ENCODE assay signal across 16 cellular contexts in the genomic region with DNA sequence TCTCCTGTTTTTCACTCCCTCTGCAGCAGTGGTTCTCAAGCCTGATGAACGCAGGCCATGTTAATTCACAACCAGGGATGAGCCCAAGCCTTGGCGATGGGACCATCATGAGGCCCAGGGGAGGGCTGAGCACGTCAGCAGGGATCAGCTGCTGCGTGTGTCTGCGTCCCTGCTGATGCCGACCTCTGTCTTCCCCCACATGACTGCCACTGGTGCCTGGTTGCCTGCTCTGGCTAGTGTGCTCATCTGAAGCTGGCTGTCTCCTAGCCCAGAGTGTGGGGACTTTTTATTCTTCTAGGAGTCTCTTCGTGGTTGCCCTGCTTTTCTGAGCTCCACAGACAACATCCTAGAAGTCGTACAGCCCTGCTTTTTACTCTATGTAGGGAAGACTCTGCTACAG. TPM values are rescaled to one million over a fixed set of nuclear protein-coding genes. Genes with fewer than 3 reads are reported as not detected.
DNase-seq lines count a peak whose midpoint lies in the region; TF ChIP-seq lines count a peak whose summit lies in the region.
"Had no signal": no experiment of that assay in that cellular context is flagged by ENCODE, and none has a peak within 500 bp of the region (broad histone marks: within the 10 kb centered on the region; RNA-seq: fewer than 3 reads in every experiment).

No MANE protein-coding gene starts in this region.

- no peaks in the 10 kb centered on the region for H3K9me3 ChIP-seq in CD4-positive, alpha-beta memory T cell (ENCODE audit: control insufficient read depth in 1 of 2, low read length in 2 of 2)

- in situ Hi-C loops in SK-MEL-5 (cut with HindIII; ENCODE audit: low pct_unique_long_range_greater_than_20kb, low sequenced_read_pairs) = no loop called here

- no peak overlapping the region for H3K4me3 ChIP-seq in CD4-positive, alpha-beta memory T cell (ENCODE audit: low read length in 2 of 2)
- H3K4me3 ChIP-seq: GM23338 had no signal

- H3K9me3 Mint-ChIP-seq in glutamatergic neuron (ENCODE audit: unreplicated experiment) = peaks cover 7% of the 10 kb centered on the region
- no peaks in the 10 kb centered on the region for H3K9me3 Mint-ChIP-seq in CD4-positive, alpha-beta memory T cell
- H3K9me3 Mint-ChIP-seq: CD4-positive, alpha-beta T cell; GM23338 had no signal

- POLR2A ChIA-PET in CD4-positive, alpha-beta memory T cell (lab: Charles Lee; ENCODE audit: partially characterized antibody) = no interaction called here

- no peak for TF ChIP-seq CTCF in glutamatergic neuron (IDR thresholded peaks at IDR 0.05; ENCODE audit: partially characterized antibody, unreplicated experiment)

- peaks cover 6% of the 10 kb centered on the region for H3K36me3 Mint-ChIP-seq in glutamatergic neuron (ENCODE audit: unreplicated experiment)
- H3K36me3 Mint-ChIP-seq in CD4-positive, alpha-beta memory T cell = no peaks in the 10 kb centered on the region

- H3K27ac ChIP-seq in CD4-positive, alpha-beta memory T cell (ENCODE audit: low read depth, low read length) = no peak overlapping the region
- H3K27ac ChIP-seq: C4-2B had no signal

- H3K36me3 ChIP-seq in CD4-positive, alpha-beta memory T cell (ENCODE audit: insufficient read depth, low read length) = no peaks in the 10 kb centered on the region

- CTCF ChIA-PET in CD4-positive, alpha-beta memory T cell (lab: Charles Lee; ENCODE audit: partially characterized antibody) = interaction anchor here (1.1 to 2.0 kb wide), 5 partner anchors 7 to 22 kb away, joined by 3 to 8 read pairs (median 5); no protein-coding TSS in a partner anchor

- H3K27me3 Mint-ChIP-seq in glutamatergic neuron (ENCODE audit: unreplicated experiment) = peaks cover 2% of the 10 kb centered on the region
- H3K27me3 Mint-ChIP-seq in CD4-positive, alpha-beta memory T cell = peaks cover 10 to 14% of the 10 kb centered on the region in 2 donors

- no peaks in the 10 kb centered on the region for H3K4me1 ChIP-seq in CD4-positive, alpha-beta memory T cell (ENCODE audit: insufficient read depth, low read length)

- peak; percentile 23 for DNase-seq in SK-MEL-5 (ENCODE audit: low read depth, low spot score)
- no peak for DNase-seq in glutamatergic neuron
- peak; percentile 30 for DNase-seq in mesenteric fat pad (ENCODE audit: low spot score)
- DNase-seq in putamen (ENCODE audit: low spot score) = no peak
- DNase-seq in stimulated activated CD4-positive, alpha-beta T cell treated with anti-CD3 and anti-CD28 coated beads, Interleukin-1b, Interleukin-23, amount 100 ng/mL, for 48 hours = no peak
- no peak for DNase-seq in CD4-positive, alpha-beta memory T cell
- DNase-seq: AML-193; CD4-positive, alpha-beta T cell; DMS79; GDM1; HCEC 1CT; IMR-90 had no signal

- intact Hi-C loops in CD4-positive, alpha-beta memory T cell (cut with micrococcal nuclease) = no loop called here

- peak overlapping the region; percentile 75 for H3K4me3 Mint-ChIP-seq in glutamatergic neuron (ENCODE audit: unreplicated experiment)
- no peak overlapping the region for H3K4me3 Mint-ChIP-seq in CD4-positive, alpha-beta memory T cell
- H3K4me3 Mint-ChIP-seq: CD4-positive, alpha-beta T cell; GM23338 had no signal

- H3K4me1 Mint-ChIP-seq in glutamatergic neuron (ENCODE audit: low read depth, unreplicated experiment) = peaks cover 6% of the 10 kb centered on the region
- peaks cover 0 to 4% (median 2%) of the 10 kb centered on the region in 4 donors for H3K4me1 Mint-ChIP-seq in CD4-positive, alpha-beta memory T cell

- peak overlapping the region; percentile 85 for H3K27ac Mint-ChIP-seq in glutamatergic neuron (ENCODE audit: unreplicated experiment)
- no peak overlapping the region for H3K27ac Mint-ChIP-seq in CD4-positive, alpha-beta memory T cell
- H3K27ac Mint-ChIP-seq: CD4-positive, alpha-beta T cell; GM23338 had no signal

- no peaks in the 10 kb centered on the region for H3K27me3 ChIP-seq in CD4-positive, alpha-beta memory T cell (ENCODE audit: insufficient read depth, low read length)

RNA-seq across cellular contexts. Expression of a gene that starts 40.8 kb away (rescaled TPM):
- not detected in 2 replicates for total RNA-seq in SK-MEL-5 (2014; rRNA removed; shearing (Covaris generic))
- polyA plus RNA-seq in SK-MEL-5 (2015; cell fraction: cytosol; rRNA removed) = not detected in 2 replicates
- not detected in 2 replicates for polyA plus RNA-seq in SK-MEL-5 (2015; cell fraction: nucleus; rRNA removed)
- not detected for total RNA-seq in glutamatergic neuron (ENCODE audit: unreplicated experiment)
- total RNA-seq in mesenteric fat pad = not detected
- not detected for total RNA-seq in CD4-positive, alpha-beta memory T cell
- not detected for polyA plus RNA-seq in CD4-positive, alpha-beta memory T cell
- total RNA-seq: CD4-positive, alpha-beta T cell; Daoy; GM23338; IMR-90 had no signal
- polyA plus RNA-seq: BJ, GM23338, IMR-90 had no signal

RNA-seq across cellular contexts. Expression of a gene that starts 49.1 kb away (rescaled TPM):
- total RNA-seq in SK-MEL-5 (2014; rRNA removed; shearing (Covaris generic)) = not detected in 2 replicates
- polyA plus RNA-seq in SK-MEL-5 (2015; cell fraction: cytosol; rRNA removed) = not detected in 2 replicates
- polyA plus RNA-seq in SK-MEL-5 (2015; cell fraction: nucleus; rRNA removed) = not detected in 2 replicates
- total RNA-seq in glutamatergic neuron (ENCODE audit: unreplicated experiment) = not detected
- total RNA-seq in mesenteric fat pad = 0.19 TPM
- not detected for total RNA-seq in CD4-positive, alpha-beta memory T cell
- not detected for polyA plus RNA-seq in CD4-positive, alpha-beta memory T cell
- total RNA-seq: CD4-positive, alpha-beta T cell; Daoy; IMR-90 had no signal
- polyA plus RNA-seq: BJ, IMR-90 had no signal

Comparison
In these comparisons a context has a peak if more than half of its experiments do, and no peak if none do; other contexts are left out.
1. DNase-seq: peak in SK-MEL-5 (single experiment) and mesenteric fat pad (single experiment); none in glutamatergic neuron (single experiment), putamen (single experiment), stimulated activated CD4-positive, alpha-beta T cell treated with anti-CD3 and anti-CD28 coated beads, Interleukin-1b, Interleukin-23, amount 100 ng/mL, for 48 hours (single experiment) and CD4-positive, alpha-beta memory T cell (0 of 5).